ENCODE assay signal across 8 cellular contexts in genomic region chr3:143972495-143973351, GRCh38. TPM values are rescaled to one million over a fixed set of nuclear protein-coding genes. Genes with fewer than 3 reads are reported as not detected.
A peak's percentile ranks its signal among the peaks of the same experiment; 100 is the strongest.
DNase-seq lines count a peak whose midpoint lies in the region; FAIRE-seq and TF ChIP-seq lines count a peak whose summit lies in the region.

No MANE protein-coding gene starts in this region.

- H3K27me3 ChIP-seq in stomach, result no peaks in the 10 kb centered on the region

- H3K9me3 Mint-ChIP-seq in neural crest cell, result no peaks in the 10 kb centered on the region

- peaks cover 39% of the 10 kb centered on the region for H3K4me1 Mint-ChIP-seq in neural crest cell

- H3K9me3 ChIP-seq in stomach, result no peaks in the 10 kb centered on the region

- TF ChIP-seq POLR2A in H54 (IDR thresholded peaks at IDR 0.05; ENCODE audit: low read depth, low read length) (0 out of 2 replicates have a peak, but pooled peaks have one; percentile 12), stomach (IDR thresholded peaks at IDR 0.05) (no peak)

- peak; percentile 89 for DNase-seq in G401 (ENCODE audit: low spot score)
- DNase-seq in H54 (ENCODE audit: insufficient read length, low spot score), result peak; percentile 33
- peak; percentile 58 to 81 for DNase-seq in SHP77 (lab: John Stamatoyannopoulos, UW)
- peak; percentile 40 to 57 (median 49) for DNase-seq in activated naive CD4-positive, alpha-beta T cell (lab: John Stamatoyannopoulos, UW)
- peak; percentile 79 to 91 for DNase-seq in foreskin fibroblast
- DNase-seq in neural crest cell (ENCODE audit: low read depth, low spot score), result peak; percentile 57
- DNase-seq in stomach, result peak; percentile 75

- peak overlapping the region; percentile 81 for H3K27ac Mint-ChIP-seq in neural crest cell (ENCODE audit: unreplicated experiment)

- H3K27me3 Mint-ChIP-seq in neural crest cell (ENCODE audit: low read depth), result no peaks in the 10 kb centered on the region

- in situ Hi-C loops in G401 (cut with HindIII; ENCODE audit: low sequenced_read_pairs), result no loop called here

- H3K4me3 ChIP-seq in foreskin fibroblast (ENCODE audit: low read depth in 1 of 2, low read length in 2 of 2), result peak overlapping the region; percentile 61 to 94
- H3K4me3 ChIP-seq in stomach, result peak overlapping the region; percentile 60 to 97 (median 87)

- no peaks in the 10 kb centered on the region for H3K36me3 Mint-ChIP-seq in neural crest cell (ENCODE audit: low read depth)

- H3K4me1 ChIP-seq in stomach, result peaks cover 4 to 48% (median 33%) of the 10 kb centered on the region in 4 donors

- intact Hi-C loops in stomach (cut with DNase I; ENCODE audit: low total_unique reads), result no loop called here

- no peak for TF ChIP-seq EP300 in stomach (IDR thresholded peaks at IDR 0.05)

- WGBS in stomach, 5 donors, result 0 to 1% (median 0%) methylated on average over 73 to 89 of the region's 89 CpGs

- H3K27ac ChIP-seq in stomach, result peak overlapping the region; percentile 89 to 99 (median 95)

- H3K36me3 ChIP-seq in stomach, result no peaks in the 10 kb centered on the region

- H3K4me3 Mint-ChIP-seq in neural crest cell, result peak overlapping the region; percentile 96

- FAIRE-seq in H54 (lab: Jason Lieb, UNC), result no peak

- TF ChIP-seq CTCF in LNCAP (IDR thresholded peaks at IDR 0.05) (peak; percentile 37; the same call in 1 of the 2 replicates), foreskin fibroblast (IDR thresholded peaks at IDR 0.05; ENCODE audit: low read depth, low read length) (peak; percentile 38), neural crest cell (conservative IDR thresholded peaks at IDR 0.05) (peak; percentile 62), stomach (IDR thresholded peaks at IDR 0.05) (peak in 5 of 7 experiments; percentile 6 to 48 (median 28))

RNA-seq across cellular contexts. Expression of gene DIPK2A, which starts 1.1 kb away (rescaled TPM):
- total RNA-seq in G401 (2014; rRNA removed; shearing (Covaris generic)), result 0.10 TPM in 1 of 2 replicates, not detected in the other
- total RNA-seq in neural crest cell, result 15.5 and 19.5 TPM in 2 replicates
- total RNA-seq in stomach, result 100 to 1,000 TPM in 1 of 5 donors, 10 to 100 TPM in 4; 18.7 to 142 (median 24.3) TPM
- polyA plus RNA-seq in stomach, result 1 to 10 TPM; 3.9 to 8.5 (median 4.0) TPM

Comparison
In these comparisons a context has a peak if more than half of its experiments do, and no peak if none do; other contexts are left out.
1. Peak in every context shown above with its lines: DNase-seq, H3K4me3 ChIP-seq and H3K27ac ChIP-seq.
2. DNase-seq: peak in every context shown above with its lines; median percentile 89 in G401; 85 in foreskin fibroblast; 75 in stomach; 70 in SHP77; 57 in neural crest cell; 49 in activated naive CD4-positive, alpha-beta T cell; 33 in H54.
3. RNA of gene DIPK2A, which starts 1.1 kb away (total RNA-seq): 18.7 to 142 TPM in stomach and 15.5 to 19.5 TPM in neural crest cell; 0.10 TPM in G401; every median in the first group is over 10 times any median in the second.